10 cellular contexts compared by ENCODE assay signal in the genomic region with DNA sequence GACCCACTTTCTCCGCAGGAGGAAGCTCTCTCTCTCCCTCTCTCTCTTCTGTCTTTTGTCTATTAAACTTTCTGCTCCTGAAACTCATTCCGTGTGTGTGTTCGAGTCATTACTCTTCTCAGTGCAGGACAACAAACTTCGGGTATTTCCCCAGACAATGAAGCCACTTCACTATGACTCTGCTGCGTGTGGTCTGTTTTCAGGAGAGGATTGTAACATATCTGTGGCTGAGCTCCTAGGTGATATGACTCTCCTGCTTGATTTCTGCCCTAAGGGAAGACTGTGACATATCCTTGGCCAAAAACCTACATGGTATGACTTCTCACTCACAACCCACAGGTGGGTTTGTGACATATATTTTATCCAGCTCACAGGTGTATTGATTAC.
"Had no signal": no experiment of that assay in that cellular context is flagged by ENCODE, and none has a peak within 500 bp of the region (broad histone marks: within the 10 kb centered on the region; RNA-seq: fewer than 3 reads in every experiment).

No MANE protein-coding gene starts in this region.

- H3K27me3 Mint-ChIP-seq: activated naive CD8-positive, alpha-beta T cell; naive B cell had no signal

- H3K4me1 Mint-ChIP-seq: endodermal cell, naive B cell, WTC11 had no signal

- H3K36me3 Mint-ChIP-seq: activated naive CD8-positive, alpha-beta T cell; naive B cell had no signal

- DNase-seq: endodermal cell, hippocampal formation, lower lobe of right lung, naive B cell, retina, trophoblast cell had no signal

- H3K4me3 Mint-ChIP-seq: activated naive CD8-positive, alpha-beta T cell; endodermal cell; naive B cell; WTC11 had no signal

- ATAC-seq: lower lobe of right lung, SK-N-SH treated with all-trans-retinoic acid at 6 μM for 48 hours, WTC11 had no signal

- H3K27ac Mint-ChIP-seq: activated naive CD8-positive, alpha-beta T cell; activated T-helper 2 cell treated with anti-CD3 and anti-CD28 coated beads, Interferon-gamma antibody, Interleukin-2, Interleukin-4, amounts not matched to agents 10 μg/mL and 5 μg/mL and 100 μg/mL, durations not matched to agents 14 hours and 24 hours and 36 hours; endodermal cell; naive B cell; WTC11 had no signal
